16 cellular contexts compared by ENCODE assay signal in genomic region chr3:128382221-128382807, GRCh38.
DNase-seq lines count a peak whose midpoint lies in the region; ATAC-seq, FAIRE-seq and TF ChIP-seq lines count a peak whose summit lies in the region.
"Had no signal": no experiment of that assay in that cellular context is flagged by ENCODE, and none has a peak within 500 bp of the region (broad histone marks: within the 10 kb centered on the region; RNA-seq: fewer than 3 reads in every experiment).

No MANE protein-coding gene starts in this region.

- no peak overlapping the region for H2BK20ac ChIP-seq in H9 (ENCODE audit: low read depth, low read length, poor library complexity, severe bottlenecking)

- H2BK5ac ChIP-seq in H9 (ENCODE audit: insufficient read length, low read length): no peak overlapping the region

- no peaks in the 10 kb centered on the region for H3K79me2 ChIP-seq in H9 (ENCODE audit: insufficient read depth, low read length)

- H3K27me3 ChIP-seq in body of pancreas (no peaks in the 10 kb centered on the region), small intestine (ENCODE audit: control insufficient read depth in 2 of 2, insufficient read depth in 2 of 2, low read length in 2 of 2) (no peaks in the 10 kb centered on the region), H9 (ENCODE audit: insufficient read depth, low read length) (no peaks in the 10 kb centered on the region)

- H3K4me3 ChIP-seq in LNCaP clone FGC (ENCODE audit: low read depth, low read length) (no peak overlapping the region), body of pancreas (no peak overlapping the region), small intestine (ENCODE audit: low read depth in 1 of 2, low read length in 2 of 2) (no peak overlapping the region)
- H3K4me3 ChIP-seq: GM23338 had no signal

- H3K27me3 Mint-ChIP-seq in H9 (ENCODE audit: low read depth): no peaks in the 10 kb centered on the region
- H3K27me3 Mint-ChIP-seq: stimulated activated naive CD8-positive, alpha-beta T cell treated with anti-CD3 and anti-CD28 coated beads, Interleukin-15, amount 100 ng/mL, for 72 hours had no signal

- peak in 2 of 3 donors; percentile 17 to 50 for TF ChIP-seq POLR2A in body of pancreas (IDR thresholded peaks at IDR 0.05)

- intact Hi-C loops in body of pancreas (cut with DNase I): no loop called here

- H2BK12ac ChIP-seq in H9 (ENCODE audit: insufficient read length, low read depth, low read length): no peak overlapping the region

- ATAC-seq in body of pancreas: peak; percentile 69
- ATAC-seq in HG03108 (IDR thresholded peaks at IDR 0.05; ENCODE audit: unreplicated experiment): no peak
- ATAC-seq: GM23338; stimulated activated naive CD8-positive, alpha-beta T cell treated with anti-CD3 and anti-CD28 coated beads, Interleukin-15, amount 100 ng/mL, for 72 hours had no signal

- H2AFZ ChIP-seq in H9 (ENCODE audit: low read length): no peak overlapping the region
- H2AFZ ChIP-seq: GM23338 had no signal

- no peak overlapping the region for H2BK15ac ChIP-seq in H9 (ENCODE audit: low read depth, low read length)

- H3K9me3 ChIP-seq in body of pancreas (no peaks in the 10 kb centered on the region), small intestine (ENCODE audit: control insufficient read depth, low read depth) (no peaks in the 10 kb centered on the region), H9 (ENCODE audit: control insufficient read depth, low read depth, low read length) (no peaks in the 10 kb centered on the region)

- no peak overlapping the region for H3K23ac ChIP-seq in H9 (ENCODE audit: insufficient read length, low read depth, low read length)

- DNase-seq in LNCaP clone FGC (ENCODE audit: low read depth) (peak; percentile 99), body of pancreas (peak; percentile 71 to 87 (median 84)), kidney tubule cell (ENCODE audit: low spot score) (peak; percentile 7), small intestine (peak; percentile 60), DMS114 treated with DMSO at 0.1 percent for 48 hours (lab: John Stamatoyannopoulos, UW; ENCODE audit: unreplicated experiment) (no peak), H9 (no peak), NOMO-1 treated with dmso at 0.1 percent for 144 hours (lab: John Stamatoyannopoulos, UW; ENCODE audit: unreplicated experiment) (no peak)
- DNase-seq: activated naive CD4-positive, alpha-beta T cell treated with anti-CD3 and anti-CD28 coated beads, Interleukin-2, amount 50 U/mL, for 16 hours; MV-4-11; NCI-H510A treated with DMSO at 0.1 percent for 48 hours; retina; stimulated activated naive CD8-positive, alpha-beta T cell treated with anti-CD3 and anti-CD28 coated beads, Interleukin-15, amount 100 ng/mL, for 72 hours had no signal

- H3K27ac Mint-ChIP-seq in H9: no peak overlapping the region; a peak in 2 of 7 replicates
- H3K27ac Mint-ChIP-seq: GM23338 had no signal

- H3K14ac ChIP-seq in H9 (ENCODE audit: insufficient read depth, low read length): no peak overlapping the region

- H3K23me2 ChIP-seq in H9 (ENCODE audit: insufficient read length, low read depth, low read length, poor library complexity, severe bottlenecking): no peaks in the 10 kb centered on the region

- no peak for FAIRE-seq in small intestine (lab: Jason Lieb, UNC)
- FAIRE-seq: TTC549 had no signal

- H3K36me3 Mint-ChIP-seq in H9 (ENCODE audit: insufficient read depth in 1 of 3, low read depth in 3 of 3): no peaks in the 10 kb centered on the region

- peaks cover 50% of the 10 kb centered on the region for H3K4me1 ChIP-seq in body of pancreas
- peaks cover 0 to 7% of the 10 kb centered on the region in 2 donors for H3K4me1 ChIP-seq in small intestine (ENCODE audit: control insufficient read depth in 2 of 2, insufficient read depth in 1 of 2, low read depth in 1 of 2, low read length in 1 of 2)
- H3K4me1 ChIP-seq in H9 (ENCODE audit: insufficient read depth, low read length): no peaks in the 10 kb centered on the region

- no peaks in the 10 kb centered on the region for H4K20me1 ChIP-seq in H9 (ENCODE audit: control insufficient read depth, insufficient read depth, insufficient read length)

- peaks cover 4 to 5% of the 10 kb centered on the region in 2 experiments for H3K4me1 Mint-ChIP-seq in H9

- H2AK5ac ChIP-seq in H9 (ENCODE audit: insufficient read length, low read length): no peak overlapping the region

- no peak overlapping the region for H4K8ac ChIP-seq in H9 (replicated peaks; ENCODE audit: insufficient read length, low read depth, low read length)

- no peak overlapping the region for H3K18ac ChIP-seq in H9 (ENCODE audit: insufficient read length, low read depth, low read length)

- 28 to 44% methylated on average over 10 to 14 of the region's 14 CpGs for WGBS in body of pancreas, 2 donors
- 17 to 61% (median 33%) methylated on average over 14 of the region's 14 CpGs for WGBS in small intestine, 3 donors
- no CpG with 5 or more reads among the region's 14 CpGs for WGBS in H9 (ENCODE audit: extremely low coverage, insufficient read length, low lambda C conversion rate)

- H3K4me3 Mint-ChIP-seq in H9: no peak overlapping the region
- H3K4me3 Mint-ChIP-seq: CD14-positive monocyte; GM23338; stimulated activated naive CD8-positive, alpha-beta T cell treated with anti-CD3 and anti-CD28 coated beads, Interleukin-15, amount 100 ng/mL, for 72 hours had no signal

- H3K27ac ChIP-seq in body of pancreas (peak overlapping the region; percentile 57 to 72 (median 72)), small intestine (ENCODE audit: low read depth in 1 of 2, low read length in 1 of 2) (peak overlapping the region in 1 of 2 donors; percentile 15), H9 (ENCODE audit: insufficient read length, low read depth, low read length) (no peak overlapping the region)

- no peak overlapping the region for H4K5ac ChIP-seq in H9 (ENCODE audit: insufficient read length, low read depth, low read length)

- H3K4me2 ChIP-seq in H9 (ENCODE audit: insufficient read depth, insufficient read length, low read length): no peak overlapping the region
- H3K4me2 ChIP-seq: GM23338 had no signal

- no peaks in the 10 kb centered on the region for H3K79me1 ChIP-seq in H9 (ENCODE audit: insufficient read depth, low read depth, low read length, poor library complexity, severe bottlenecking)

- no peak overlapping the region for H3K4ac ChIP-seq in H9 (ENCODE audit: low read depth, low read length)

- no peak overlapping the region for H3T11ph ChIP-seq in H9 (ENCODE audit: low read length)

- H3K36me3 ChIP-seq in body of pancreas (replicated peaks in 1 of 2; ENCODE audit: insufficient read depth in 1 of 2, low read depth in 2 of 2) (no peaks in the 10 kb centered on the region), small intestine (ENCODE audit: control insufficient read depth in 2 of 2, insufficient read depth in 2 of 2, low read length in 2 of 2) (no peaks in the 10 kb centered on the region)

- H3K9ac ChIP-seq in H9 (ENCODE audit: extremely low read depth, insufficient read length, low read length): no peak overlapping the region

- H2BK120ac ChIP-seq in H9 (ENCODE audit: low read depth, low read length, poor library complexity, severe bottlenecking): no peak overlapping the region

- H3K56ac ChIP-seq in H9 (ENCODE audit: insufficient read length, low read depth, low read length): no peak overlapping the region

- no peaks in the 10 kb centered on the region for H3K9me3 Mint-ChIP-seq in H9
- H3K9me3 Mint-ChIP-seq: CD14-positive monocyte; GM23338; stimulated activated naive CD8-positive, alpha-beta T cell treated with anti-CD3 and anti-CD28 coated beads, Interleukin-15, amount 100 ng/mL, for 72 hours had no signal

- TF ChIP-seq CTCF in LNCaP clone FGC (IDR thresholded peaks at IDR 0.05; ENCODE audit: control insufficient read depth, extremely low read depth, insufficient read depth) (no peak), body of pancreas (IDR thresholded peaks at IDR 0.05) (no peak), H9 (conservative IDR thresholded peaks at IDR 0.05) (no peak)

- no peak overlapping the region for H4K91ac ChIP-seq in H9 (ENCODE audit: insufficient read length, low read depth, low read length)

Comparison
In these comparisons a context has a peak if more than half of its experiments do, and no peak if none do; other contexts are left out.
1. DNase-seq: peak in LNCaP clone FGC (single experiment), body of pancreas (4 of 4), kidney tubule cell (single experiment) and small intestine (single experiment); none in DMS114 treated with DMSO at 0.1 percent for 48 hours (single experiment), H9 (single experiment) and NOMO-1 treated with dmso at 0.1 percent for 144 hours (single experiment).